In the genomic region with DNA sequence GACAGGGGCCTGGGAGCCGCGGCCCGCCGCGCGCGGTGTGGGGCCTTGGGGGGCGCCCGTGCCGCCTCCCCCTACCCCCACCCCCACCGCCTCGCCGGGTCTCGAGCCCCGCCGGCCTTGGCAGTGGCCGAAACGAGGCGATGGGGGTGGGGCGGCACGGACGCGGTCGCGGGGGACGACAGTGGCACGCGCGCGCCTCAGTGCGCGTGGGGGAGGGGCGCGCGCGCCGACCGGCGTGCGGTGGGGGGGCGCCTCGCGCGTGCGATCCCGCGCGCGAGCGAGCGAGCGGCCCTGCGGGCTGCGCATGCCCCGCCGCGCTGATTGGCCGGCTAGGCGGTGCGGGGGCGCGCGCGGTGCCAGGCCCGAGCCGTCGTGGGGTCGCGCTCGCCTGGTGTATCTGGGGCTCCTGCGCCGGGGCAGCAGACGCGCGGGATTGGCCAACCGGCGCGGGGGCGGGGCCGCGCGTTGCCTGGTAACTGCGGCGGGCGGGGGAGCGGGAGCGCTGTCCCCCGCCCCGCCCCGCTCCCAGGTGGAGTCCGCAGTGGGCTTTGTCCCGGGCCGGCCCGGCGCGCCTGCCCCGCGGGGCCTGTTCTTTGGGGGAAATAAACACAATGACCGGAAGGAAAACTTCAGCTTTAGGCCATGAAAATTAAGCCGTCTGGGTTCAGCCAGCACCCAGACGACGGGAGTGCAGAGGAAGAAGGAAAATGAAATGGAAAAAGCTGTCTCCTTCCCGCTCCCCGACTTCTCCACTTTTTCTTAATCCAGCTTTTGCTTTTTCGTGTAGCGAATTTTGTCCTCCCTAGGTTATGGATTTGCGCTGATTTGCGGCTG, we compare ENCODE assay signal across 8 cellular contexts. TPM values are rescaled to one million over a fixed set of nuclear protein-coding genes. Genes with fewer than 3 reads are reported as not detected.
A peak's percentile ranks its signal among the peaks of the same experiment; 100 is the strongest.
DNase-seq lines count a peak whose midpoint lies in the region; ATAC-seq and TF ChIP-seq lines count a peak whose summit lies in the region.

No MANE protein-coding gene starts in this region.

- intact Hi-C loops in OCI-LY7 (cut with micrococcal nuclease; ENCODE audit: unreplicated experiment): no loop called here
- intact Hi-C loops in mucosa of descending colon (cut with DNase I, micrococcal nuclease): no loop called here

- H3K27ac ChIP-seq in OCI-LY7 (ENCODE audit: low read depth, low read length, poor library complexity, severe bottlenecking): peak overlapping the region; percentile 98

- H3K4me1 ChIP-seq in OCI-LY7 (ENCODE audit: insufficient read depth, low read length, poor library complexity, severe bottlenecking) (peaks cover 65% of the 10 kb centered on the region), mucosa of descending colon (ENCODE audit: low read depth) (peaks cover 22% of the 10 kb centered on the region)

- peaks cover 6% of the 10 kb centered on the region; the same call in 1 of the 2 replicates for H4K20me1 ChIP-seq in OCI-LY7 (ENCODE audit: insufficient read depth, low read length)

- H2AFZ ChIP-seq in OCI-LY7 (ENCODE audit: low read length): no peak overlapping the region

- no peak for TF ChIP-seq CTCF in OCI-LY7 (conservative IDR thresholded peaks at IDR 0.05; ENCODE audit: low read length)
- no peak for TF ChIP-seq CTCF in epithelial cell of esophagus (IDR thresholded peaks at IDR 0.05; ENCODE audit: insufficient read depth, low read depth, low read length, missing control alignments)
- no peak for TF ChIP-seq CTCF in mucosa of descending colon (IDR thresholded peaks at IDR 0.05)

- CTCF ChIA-PET in OCI-LY7 (lab: Charles Lee; ENCODE audit: unreplicated experiment): no interaction called here

- ATAC-seq in GM21515 (IDR thresholded peaks at IDR 0.05; ENCODE audit: unreplicated experiment) (peak; percentile 46), mucosa of descending colon (peak; percentile 79)

- peaks cover 53% of the 10 kb centered on the region for H3K79me2 ChIP-seq in OCI-LY7 (ENCODE audit: insufficient read depth, low read depth, low read length)

- peaks cover 28% of the 10 kb centered on the region for H3K36me3 ChIP-seq in OCI-LY7 (ENCODE audit: insufficient read depth, low read length)
- H3K36me3 ChIP-seq in mucosa of descending colon (ENCODE audit: low read depth): no peaks in the 10 kb centered on the region

- no peaks in the 10 kb centered on the region for H3K9me2 ChIP-seq in OCI-LY7 (ENCODE audit: insufficient read depth, low read length)

- H3K4me3 ChIP-seq in OCI-LY7 (ENCODE audit: low read depth, low read length, poor library complexity, severe bottlenecking) (peak overlapping the region; percentile 98), epithelial cell of esophagus (ENCODE audit: low read length) (peak overlapping the region; percentile 64), mucosa of descending colon (peak overlapping the region; percentile 98)

- H3K4me2 ChIP-seq in OCI-LY7 (ENCODE audit: low read length): peak overlapping the region; percentile 88

- H3K9me3 ChIP-seq in OCI-LY7 (ENCODE audit: low read length): no peaks in the 10 kb centered on the region
- no peaks in the 10 kb centered on the region for H3K9me3 ChIP-seq in mucosa of descending colon

- no TSS peak for BruUV-seq in OCI-LY7 (replicated peaks; lab: Mats Ljungman, UMichigan)

- DNase-seq in D341Med (ENCODE audit: low spot score) (peak; percentile 99), HuH-7.5 (ENCODE audit: low spot score) (peak; percentile 94), OCI-LY7 (ENCODE audit: low spot score) (peak; percentile 95), activated T-cell treated with anti-CD3 and anti-CD28 coated beads for 48 hours (ENCODE audit: low read depth) (peak; percentile 94), epithelial cell of esophagus (ENCODE audit: low read depth) (peak; percentile 96), mucosa of descending colon (peak; percentile 92 to 95 (median 95))
- DNase-seq in stimulated activated CD8-positive, alpha-beta memory T cell treated with anti-CD3 and anti-CD28 coated beads, Interleukin-2, amount 100 ng/mL, for 48 hours (ENCODE audit: low read depth in 2 of 2): peak; percentile 87 to 95

- POLR2A ChIA-PET in OCI-LY7 (lab: Charles Lee): interaction anchor here (0.6 to 0.7 kb wide), 2 partner anchors 48 to 1101 kb away, joined by 4 read pairs; a partner anchor contains a TSS

RNA-seq across cellular contexts. Expression of a gene that starts 0.9 kb away (rescaled TPM):
- total RNA-seq in OCI-LY7 (2014; rRNA removed; shearing (Covaris generic)): 145 and 188 TPM in 2 replicates
- total RNA-seq in OCI-LY7 (2022) (269 and 281 TPM in 2 replicates), mucosa of descending colon (100 to 1,000 TPM; 111 to 220 (median 130) TPM)

Comparison
In these comparisons a context has a peak if more than half of its experiments do, and no peak if none do; other contexts are left out.
1. Peak in every context shown above with its lines: DNase-seq, ATAC-seq, H3K4me3 ChIP-seq and H3K27ac ChIP-seq.